8 cellular contexts compared by ENCODE assay signal in the genomic region with DNA sequence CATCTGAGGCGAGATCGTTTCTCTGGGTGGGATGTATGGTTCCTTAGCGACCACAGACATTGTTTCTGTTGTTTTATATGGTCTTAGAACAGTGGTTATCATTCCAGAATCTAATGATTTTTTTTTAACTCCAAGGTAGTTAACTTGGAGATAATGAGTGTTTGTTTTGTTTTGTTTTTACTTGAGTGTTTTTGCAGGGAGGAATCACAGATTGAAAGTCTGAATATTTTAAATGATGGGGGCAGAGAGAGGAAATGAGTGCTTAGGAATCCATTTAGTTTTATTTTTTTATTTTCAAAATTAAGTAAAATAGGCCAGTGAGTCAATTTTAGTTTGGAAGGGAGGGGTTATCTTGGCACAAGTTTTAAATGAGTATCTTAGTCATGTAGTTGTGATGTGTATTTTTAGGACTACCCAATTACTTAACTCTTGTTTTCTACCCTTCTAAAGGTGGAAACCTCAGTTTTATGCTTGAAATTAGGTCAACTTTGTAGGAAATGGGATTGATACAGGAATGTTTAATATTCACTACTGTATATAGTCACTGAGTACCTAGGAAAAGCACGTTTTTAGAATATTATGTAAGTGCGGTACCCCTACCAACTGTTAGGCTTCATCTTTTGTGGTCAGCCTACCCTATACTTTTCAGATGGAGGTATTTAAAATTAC. TPM values are rescaled to one million over a fixed set of nuclear protein-coding genes. Genes with fewer than 3 reads are reported as not detected.
A peak's percentile ranks its signal among the peaks of the same experiment; 100 is the strongest.
DNase-seq lines count a peak whose midpoint lies in the region; ATAC-seq, FAIRE-seq and TF ChIP-seq lines count a peak whose summit lies in the region.

No MANE protein-coding gene starts in this region.

- TF ChIP-seq POLR2A in gastroesophageal sphincter (IDR thresholded peaks at IDR 0.05): no peak

- DNase-seq in GM19239 (ENCODE audit: insufficient read length, low spot score) (no peak), small intestine (no peak), LoVo (ENCODE audit: low spot score) (no peak), NCI-H446 treated with DMSO at 0.1 percent for 48 hours (lab: John Stamatoyannopoulos, UW) (no peak), NCI-H1694 treated with DMSO at 0.1 percent for 48 hours (lab: John Stamatoyannopoulos, UW) (no peak)

- ATAC-seq in gastroesophageal sphincter (no peak), HG02678 (IDR thresholded peaks at IDR 0.05; ENCODE audit: unreplicated experiment) (no peak)

- H3K27me3 ChIP-seq in gastroesophageal sphincter (no peaks in the 10 kb centered on the region), small intestine (ENCODE audit: control insufficient read depth in 2 of 2, insufficient read depth in 2 of 2, low read length in 2 of 2) (no peaks in the 10 kb centered on the region)

- 8 to 13% methylated on average over 5 of the region's 5 CpGs for WGBS in gastroesophageal sphincter (ENCODE audit: low coverage in 1 of 2), 2 donors
- 6 to 9% (median 8%) methylated on average over 5 of the region's 5 CpGs for WGBS in small intestine, 3 donors

- no peak for TF ChIP-seq CTCF in WI38 (IDR thresholded peaks at IDR 0.05; ENCODE audit: low read depth, low read length)
- no peak for TF ChIP-seq CTCF in gastroesophageal sphincter (IDR thresholded peaks at IDR 0.05)

- H3K4me3 ChIP-seq in WI38 (ENCODE audit: low read depth, low read length) (peak overlapping the region; percentile 73), gastroesophageal sphincter (peak overlapping the region; percentile 80 to 97), small intestine (ENCODE audit: low read depth in 1 of 2, low read length in 2 of 2) (peak overlapping the region; percentile 82 to 97)

- TF ChIP-seq EP300 in gastroesophageal sphincter (IDR thresholded peaks at IDR 0.05): no peak

- no peaks in the 10 kb centered on the region for H3K9me3 ChIP-seq in gastroesophageal sphincter
- H3K9me3 ChIP-seq in small intestine (ENCODE audit: control insufficient read depth, low read depth): no peaks in the 10 kb centered on the region

- H3K4me1 ChIP-seq in gastroesophageal sphincter: peaks cover 8 to 79% (median 36%) of the 10 kb centered on the region in 3 donors
- H3K4me1 ChIP-seq in small intestine (ENCODE audit: control insufficient read depth in 2 of 2, insufficient read depth in 1 of 2, low read depth in 1 of 2, low read length in 1 of 2): peaks cover 5 to 17% of the 10 kb centered on the region in 2 donors

- H3K27ac ChIP-seq in gastroesophageal sphincter (peak overlapping the region; percentile 95 to 99 (median 98)), small intestine (ENCODE audit: low read depth in 1 of 2, low read length in 1 of 2) (peak overlapping the region; percentile 93 to 98)

- H3K36me3 ChIP-seq in gastroesophageal sphincter (no peaks in the 10 kb centered on the region), small intestine (ENCODE audit: control insufficient read depth in 2 of 2, insufficient read depth in 2 of 2, low read length in 2 of 2) (no peaks in the 10 kb centered on the region)

- FAIRE-seq in GM19239 (lab: Jason Lieb, UNC): peak; percentile 11
- FAIRE-seq in small intestine (lab: Jason Lieb, UNC): no peak

RNA-seq across cellular contexts. Expression of a gene that starts 2.0 kb away (rescaled TPM):
- total RNA-seq in gastroesophageal sphincter: 10 to 100 TPM; 26.5 to 43.9 (median 33.0) TPM
- 10 to 100 TPM; 22.5 to 42.4 (median 29.5) TPM for polyA plus RNA-seq in small intestine

RNA-seq across cellular contexts. Expression of a gene that starts 23.6 kb away (rescaled TPM):
- total RNA-seq in gastroesophageal sphincter: 1 to 10 TPM in 3 of 4 donors, not detected in 1; 1.2 to 3.6 (median 2.2) TPM
- 100 to 1,000 TPM; 147 to 505 (median 430) TPM for polyA plus RNA-seq in small intestine
